11 cellular contexts compared by ENCODE assay signal in genomic region chr18:77053616-77054287, GRCh38.
DNase-seq lines count a peak whose midpoint lies in the region; ATAC-seq and TF ChIP-seq lines count a peak whose summit lies in the region.
"Had no signal": no experiment of that assay in that cellular context is flagged by ENCODE, and none has a peak within 500 bp of the region (broad histone marks: within the 10 kb centered on the region; RNA-seq: fewer than 3 reads in every experiment).

No MANE protein-coding gene starts in this region.

- TF ChIP-seq RAD21 in liver (IDR thresholded peaks at IDR 0.05) = no peak

- no peak for ATAC-seq in HG03521 (IDR thresholded peaks at IDR 0.05; ENCODE audit: unreplicated experiment)
- no peak for ATAC-seq in HG02870 (IDR thresholded peaks at IDR 0.05; ENCODE audit: unreplicated experiment)
- ATAC-seq: foreskin keratinocyte had no signal

- POLR2A ChIA-PET in RWPE1 (lab: Yijun Ruan, JAX; ENCODE audit: low non-redundant PET) = no interaction called here

- H3K4me1 ChIP-seq in liver (ENCODE audit: control insufficient read depth in 4 of 4, insufficient read depth in 4 of 4, low read length in 3 of 4) (peaks cover 11 to 34% (median 27%) of the 10 kb centered on the region in 4 donors), stomach smooth muscle (ENCODE audit: control insufficient read depth, insufficient read depth, low read length) (peaks cover 35% of the 10 kb centered on the region)

- DNase-seq in NCI-H2171 treated with DMSO at 0.1 percent for 48 hours (lab: John Stamatoyannopoulos, UW) (peak; percentile 47), NCI-H2171 (lab: John Stamatoyannopoulos, UW) (no peak), RWPE1 (ENCODE audit: low spot score) (no peak)
- DNase-seq in activated T-helper 2 cell treated with anti-CD3 and anti-CD28 coated beads, Interferon-gamma antibody, Interleukin-2, Interleukin-4, amounts not matched to agents 10 μg/mL and 5 μg/mL and 100 μg/mL, durations not matched to agents 14 hours and 24 hours and 36 hours (ENCODE audit: low spot score) = no peak
- DNase-seq: foreskin keratinocyte, occipital lobe had no signal

- H3K27me3 Mint-ChIP-seq in activated T-helper 2 cell treated with anti-CD3 and anti-CD28 coated beads, Interferon-gamma antibody, Interleukin-2, Interleukin-4, amounts not matched to agents 10 μg/mL and 5 μg/mL and 100 μg/mL, durations not matched to agents 14 hours and 24 hours and 36 hours (ENCODE audit: low read depth) = no peaks in the 10 kb centered on the region

- H3K9me3 ChIP-seq in liver (ENCODE audit: control insufficient read depth in 4 of 4, low read length in 3 of 4) (no peaks in the 10 kb centered on the region), stomach smooth muscle (ENCODE audit: control insufficient read depth in 2 of 2, low read length in 2 of 2) (no peaks in the 10 kb centered on the region)

- H3K36me3 ChIP-seq in liver (ENCODE audit: control insufficient read depth in 4 of 4, insufficient read depth in 3 of 4, low read depth in 1 of 4, low read length in 3 of 4) = peaks cover 0 to 2% (median 0%) of the 10 kb centered on the region in 4 donors
- H3K36me3 ChIP-seq in stomach smooth muscle (ENCODE audit: control insufficient read depth in 2 of 2, insufficient read depth in 2 of 2, low read length in 2 of 2) = peaks cover 0 to 4% of the 10 kb centered on the region in 2 donors

- H3K27me3 ChIP-seq in liver (ENCODE audit: control insufficient read depth in 4 of 4, insufficient read depth in 4 of 4, low read length in 3 of 4) (no peaks in the 10 kb centered on the region), stomach smooth muscle (ENCODE audit: control insufficient read depth in 1 of 2, insufficient read depth in 2 of 2, low read length in 2 of 2) (no peaks in the 10 kb centered on the region)
- H3K27me3 ChIP-seq: foreskin keratinocyte had no signal

- peak overlapping the region; percentile 83 for H3K4me3 Mint-ChIP-seq in activated T-helper 2 cell treated with anti-CD3 and anti-CD28 coated beads, Interferon-gamma antibody, Interleukin-2, Interleukin-4, amounts not matched to agents 10 μg/mL and 5 μg/mL and 100 μg/mL, durations not matched to agents 14 hours and 24 hours and 36 hours (ENCODE audit: low read depth)

- 92% methylated on average over 18 of the region's 18 CpGs for WGBS in liver

- peaks cover 20% of the 10 kb centered on the region for H3K36me3 Mint-ChIP-seq in activated T-helper 2 cell treated with anti-CD3 and anti-CD28 coated beads, Interferon-gamma antibody, Interleukin-2, Interleukin-4, amounts not matched to agents 10 μg/mL and 5 μg/mL and 100 μg/mL, durations not matched to agents 14 hours and 24 hours and 36 hours (ENCODE audit: low read depth)

- CTCF ChIA-PET in RWPE1 (lab: Yijun Ruan, JAX) = no interaction called here

- peak overlapping the region; percentile 96 for H3K27ac Mint-ChIP-seq in activated T-helper 2 cell treated with anti-CD3 and anti-CD28 coated beads, Interferon-gamma antibody, Interleukin-2, Interleukin-4, amounts not matched to agents 10 μg/mL and 5 μg/mL and 100 μg/mL, durations not matched to agents 14 hours and 24 hours and 36 hours

- H3K9ac ChIP-seq in liver (ENCODE audit: low read depth in 1 of 2, low read length in 2 of 2) (no peak overlapping the region), stomach smooth muscle (ENCODE audit: low read length in 2 of 2) (no peak overlapping the region)

- H3K4me3 ChIP-seq in liver (ENCODE audit: low read depth in 1 of 3, low read length in 3 of 3) (no peak overlapping the region), stomach smooth muscle (ENCODE audit: low read length in 2 of 2) (no peak overlapping the region)

- no peak for TF ChIP-seq CTCF in liver (IDR thresholded peaks at IDR 0.05; ENCODE audit: low read depth, low read length, missing input control)
- TF ChIP-seq CTCF in RWPE1 (conservative IDR thresholded peaks at IDR 0.05; ENCODE audit: low read depth) = no peak

- peaks cover 55% of the 10 kb centered on the region for H3K4me1 Mint-ChIP-seq in activated T-helper 2 cell treated with anti-CD3 and anti-CD28 coated beads, Interferon-gamma antibody, Interleukin-2, Interleukin-4, amounts not matched to agents 10 μg/mL and 5 μg/mL and 100 μg/mL, durations not matched to agents 14 hours and 24 hours and 36 hours (ENCODE audit: low read depth)

- intact Hi-C loops in activated T-helper 2 cell treated with anti-CD3 and anti-CD28 coated beads, Interferon-gamma antibody, Interleukin-2, Interleukin-4, amounts not matched to agents 10 μg/mL and 5 μg/mL and 100 μg/mL, durations not matched to agents 14 hours and 24 hours and 36 hours (cut with micrococcal nuclease) = loop anchor here (2.0 kb wide), 2 partner anchors 15 to 251 kb away; no protein-coding TSS in a partner anchor

- no peaks in the 10 kb centered on the region for H3K9me3 Mint-ChIP-seq in activated T-helper 2 cell treated with anti-CD3 and anti-CD28 coated beads, Interferon-gamma antibody, Interleukin-2, Interleukin-4, amounts not matched to agents 10 μg/mL and 5 μg/mL and 100 μg/mL, durations not matched to agents 14 hours and 24 hours and 36 hours

- H3K27ac ChIP-seq in liver (ENCODE audit: low read depth in 1 of 2, low read length in 2 of 2) (peak overlapping the region; percentile 84 to 89), stomach smooth muscle (ENCODE audit: low read length) (peak overlapping the region; percentile 24), RWPE1 (no peak overlapping the region)
- H3K27ac ChIP-seq: 22Rv1, foreskin keratinocyte had no signal

TF ChIP-seq in liver, 16 proteins besides CTCF, POLR2A, EP300 and RAD21:
- TF ChIP-seq MAX (IDR thresholded peaks at IDR 0.05) = no peak
- TF ChIP-seq GABPA (IDR thresholded peaks at IDR 0.05 in 1 of 2, conservative IDR thresholded peaks at IDR 0.05 in 1 of 2) = no peak
- TF ChIP-seq NR2F2 (IDR thresholded peaks at IDR 0.05) = no peak
- no peak for TF ChIP-seq EGR1 (IDR thresholded peaks at IDR 0.05; ENCODE audit: low read depth in 2 of 2)
- no peak for TF ChIP-seq TAF1 (conservative IDR thresholded peaks at IDR 0.05)
- TF ChIP-seq FOXA1 (IDR thresholded peaks at IDR 0.05) = no peak
- no peak for TF ChIP-seq HNF4G (IDR thresholded peaks at IDR 0.05)
- TF ChIP-seq ZBTB33 (IDR thresholded peaks at IDR 0.05) = no peak
- no peak for TF ChIP-seq REST (IDR thresholded peaks at IDR 0.05)
- TF ChIP-seq ATF3 (IDR thresholded peaks at IDR 0.05) = no peak
- no peak for TF ChIP-seq RXRA (IDR thresholded peaks at IDR 0.05)
- TF ChIP-seq HNF4A (conservative IDR thresholded peaks at IDR 0.05) = no peak
- no peak for TF ChIP-seq SP1 (IDR thresholded peaks at IDR 0.05)
- no peak for TF ChIP-seq FOXA2 (IDR thresholded peaks at IDR 0.05)
- TF ChIP-seq JUND (IDR thresholded peaks at IDR 0.05) = no peak
- TF ChIP-seq YY1 (IDR thresholded peaks at IDR 0.05) = no peak
TF ChIP-seq in liver: peak in this region for 0.
